Comparison of ENCODE assay signal across 25 cellular contexts in the genomic region with DNA sequence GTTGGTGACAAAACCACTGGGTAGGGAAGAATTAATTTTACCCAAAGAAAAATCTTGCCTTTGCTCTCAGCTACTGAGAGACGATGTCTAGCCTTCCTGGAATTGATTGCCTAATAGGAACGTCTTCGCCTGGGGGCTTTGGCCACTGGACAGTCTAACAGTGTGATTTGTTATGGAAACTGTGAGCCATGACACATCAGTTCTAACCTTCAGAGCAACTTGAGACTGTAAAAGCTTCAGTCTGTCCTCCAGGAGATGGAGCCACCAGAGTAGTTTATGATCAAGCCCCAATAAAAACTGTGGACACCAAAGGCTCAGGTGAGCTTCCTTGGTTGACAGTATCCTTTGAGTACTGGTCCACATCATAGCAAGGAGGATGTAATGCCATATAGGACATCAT.
DNase-seq lines count a peak whose midpoint lies in the region; ATAC-seq, FAIRE-seq and TF ChIP-seq lines count a peak whose summit lies in the region.
"Had no signal": no experiment of that assay in that cellular context is flagged by ENCODE, and none has a peak within 500 bp of the region (broad histone marks: within the 10 kb centered on the region; RNA-seq: fewer than 3 reads in every experiment).

No MANE protein-coding gene starts in this region.

- H3K9me3 ChIP-seq in liver (ENCODE audit: control insufficient read depth in 4 of 4, low read length in 3 of 4) (no peaks in the 10 kb centered on the region), HepG2 (ENCODE audit: low read length) (no peaks in the 10 kb centered on the region), hepatocyte (ENCODE audit: low read depth) (no peaks in the 10 kb centered on the region)
- H3K9me3 ChIP-seq: A549, ovary, right atrium auricular region, tibial artery had no signal

- no peaks in the 10 kb centered on the region for H4K20me1 ChIP-seq in HepG2 (ENCODE audit: insufficient read depth, low read length)
- no peaks in the 10 kb centered on the region for H4K20me1 ChIP-seq in hepatocyte (ENCODE audit: insufficient read depth, poor library complexity, severe bottlenecking)

- H3K27me3 ChIP-seq in liver (ENCODE audit: control insufficient read depth in 4 of 4, insufficient read depth in 4 of 4, low read length in 3 of 4) (no peaks in the 10 kb centered on the region), HepG2 (ENCODE audit: control insufficient read depth in 1 of 2, insufficient read depth in 2 of 2, low read length in 2 of 2) (no peaks in the 10 kb centered on the region), hepatocyte (no peaks in the 10 kb centered on the region)
- H3K27me3 ChIP-seq: ovary, right atrium auricular region, tibial artery had no signal

- in situ Hi-C loops in HepG2 (cut with HindIII; ENCODE audit: extremely low pct_ligation_motif_present, low pct_unique_long_range_greater_than_20kb) = no loop called here
- in situ Hi-C loops in SK-MEL-5 (cut with HindIII; ENCODE audit: low pct_unique_long_range_greater_than_20kb, low sequenced_read_pairs) = no loop called here

- no peaks in the 10 kb centered on the region for H3K9me2 ChIP-seq in hepatocyte (replicated peaks; ENCODE audit: insufficient read depth)

- H3K36me3 ChIP-seq in liver (ENCODE audit: control insufficient read depth in 4 of 4, insufficient read depth in 3 of 4, low read depth in 1 of 4, low read length in 3 of 4) (no peaks in the 10 kb centered on the region), HepG2 (replicated peaks in 1 of 2; ENCODE audit: control insufficient read depth in 1 of 2, insufficient read depth in 2 of 2, low read length in 2 of 2) (no peaks in the 10 kb centered on the region), hepatocyte (replicated peaks; ENCODE audit: insufficient read depth, low read depth) (no peaks in the 10 kb centered on the region)
- H3K36me3 ChIP-seq: ovary, right atrium auricular region, tibial artery had no signal

- TF ChIP-seq RAD21 in liver (IDR thresholded peaks at IDR 0.05) = peak; percentile 51 to 72
- TF ChIP-seq RAD21 in HepG2 (CRISPR knock-in tag; IDR thresholded peaks at IDR 0.05) = no peak

- H3K4me3 ChIP-seq in liver (ENCODE audit: low read depth in 1 of 3, low read length in 3 of 3) (no peak overlapping the region), HepG2 (replicated peaks in 1 of 3; ENCODE audit: insufficient read depth in 1 of 3, low read depth in 2 of 3, low read length in 3 of 3) (no peak overlapping the region), fibroblast of pulmonary artery (replicated peaks; ENCODE audit: low read depth, low read length) (no peak overlapping the region), hepatocyte (no peak overlapping the region)
- H3K4me3 ChIP-seq: A549, ovary, right atrium auricular region, tibial artery had no signal

- H3K27ac ChIP-seq in liver (ENCODE audit: low read depth in 1 of 2, low read length in 2 of 2) (no peak overlapping the region), HepG2 (ENCODE audit: extremely low read length, insufficient read depth, low read length) (no peak overlapping the region), hepatocyte (no peak overlapping the region)
- H3K27ac ChIP-seq: A549, ovary, right atrium auricular region, tibial artery had no signal

- no peak overlapping the region for H3K4me2 ChIP-seq in HepG2 (ENCODE audit: low read depth, low read length)
- no peak overlapping the region for H3K4me2 ChIP-seq in hepatocyte
- H3K4me2 ChIP-seq: A549 had no signal

- H3K9ac ChIP-seq in liver (ENCODE audit: low read depth in 1 of 2, low read length in 2 of 2) (no peak overlapping the region), HepG2 (ENCODE audit: insufficient read depth, low read depth, low read length) (no peak overlapping the region)

- CTCF ChIA-PET in HepG2 (lab: Yijun Ruan, JAX; ENCODE audit: low intra/inter-chr PET ratio, low total read pairs) = no interaction called here
- CTCF ChIA-PET in GM10248 (lab: Yijun Ruan, JAX) = interaction anchor here (3.0 kb wide), 1 partner anchor 12 kb away, joined by 8 read pairs; no protein-coding TSS in a partner anchor

- TF ChIP-seq POLR2A in HepG2 (IDR thresholded peaks at IDR 0.05; ENCODE audit: insufficient read depth in 1 of 2, low read depth in 2 of 2, low read length in 2 of 2) = no peak

- no peaks in the 10 kb centered on the region for H3K79me2 ChIP-seq in HepG2 (ENCODE audit: insufficient read depth, low read length)
- no peaks in the 10 kb centered on the region for H3K79me2 ChIP-seq in hepatocyte

- H2AFZ ChIP-seq in HepG2 (ENCODE audit: low read length) (no peak overlapping the region), hepatocyte (no peak overlapping the region)

- POLR2A ChIA-PET in HepG2 (lab: Yijun Ruan, JAX) (no interaction called here), GM10248 (lab: Yijun Ruan, JAX) (no interaction called here)

- FAIRE-seq in HepG2 (lab: Jason Lieb, UNC) = no peak
- FAIRE-seq: A549, G401.6, H54 had no signal

- DNase-seq in HepG2 (ENCODE audit: low spot score) (no peak), SK-MEL-5 (ENCODE audit: low read depth, low spot score) (peak; percentile 15), fibroblast of pulmonary artery (ENCODE audit: low read depth) (peak; percentile 7), hepatocyte (ENCODE audit: low spot score) (no peak), NOMO-1 (lab: John Stamatoyannopoulos, UW; ENCODE audit: unreplicated experiment in 2 of 2) (no peak), GM10248 (ENCODE audit: extremely low spot score) (no peak), epidermal melanocyte (ENCODE audit: insufficient read length, low spot score) (no peak)
- DNase-seq: activated naive CD4-positive, alpha-beta T cell; activated T-cell treated with anti-CD3 and anti-CD28 coated beads, Interleukin-2, amount 50 U/mL, for 4 hours; amniotic stem cell; C1 segment of cervical spinal cord; kidney glomerular epithelial cell; naive thymus-derived CD8-positive, alpha-beta T cell; NCI-H187; ovary; SHP77; stimulated activated CD4-positive, alpha-beta T cell treated with anti-CD3 and anti-CD28 coated beads, Interleukin-12 subunit alpha, Interleukin-12 subunit beta, amount 100 ng/mL, for 4 hours; stimulated activated naive CD8-positive, alpha-beta T cell treated with anti-CD3 and anti-CD28 coated beads, Interleukin-15, amount 100 ng/mL, for 72 hours; SW 1271; tibial artery had no signal

- TF ChIP-seq CTCF in liver (IDR thresholded peaks at IDR 0.05; ENCODE audit: low read depth, low read length, missing input control) = peak; percentile 15
- TF ChIP-seq CTCF in HepG2 (CRISPR knock-in tag; IDR thresholded peaks at IDR 0.05) = no peak
- TF ChIP-seq CTCF in fibroblast of pulmonary artery (IDR thresholded peaks at IDR 0.05; ENCODE audit: low read length, missing control alignments) = no peak
- TF ChIP-seq CTCF in hepatocyte (IDR thresholded peaks at IDR 0.05; ENCODE audit: poor library complexity) = no peak
- TF ChIP-seq CTCF in GM10248 (IDR thresholded peaks at IDR 0.05; ENCODE audit: control extremely low read depth, extremely low read depth, low read depth, missing control alignments) = no peak

- no peak for TF ChIP-seq EP300 in HepG2 (IDR thresholded peaks at IDR 0.05; ENCODE audit: low read depth in 2 of 2, low read length in 2 of 2)
- TF ChIP-seq EP300 in HepG2 (CRISPR knock-in tag; IDR thresholded peaks at IDR 0.05; ENCODE audit: borderline replicate concordance) = no peak

- no TSS peak for BruUV-seq in HepG2 (replicated peaks; lab: Mats Ljungman, UMichigan)

- no peak for ATAC-seq in HepG2
- ATAC-seq: A549; activated T-cell treated with anti-CD3 and anti-CD28 coated beads, Interleukin-2, amount 50 U/mL, for 4 hours; naive thymus-derived CD8-positive, alpha-beta T cell; stimulated activated naive CD8-positive, alpha-beta T cell treated with anti-CD3 and anti-CD28 coated beads, Interleukin-15, amount 100 ng/mL, for 72 hours had no signal

- WGBS in liver = 85% methylated on average over 3 of the region's 3 CpGs
- WGBS in HepG2 (ENCODE audit: low lambda C conversion rate) = 0% methylated on average over 3 of the region's 3 CpGs
- WGBS in hepatocyte (ENCODE audit: low lambda C conversion rate, missing lambda C conversion rate) = 94% methylated on average over 3 of the region's 3 CpGs

- no peaks in the 10 kb centered on the region for H3K4me1 ChIP-seq in liver (ENCODE audit: control insufficient read depth in 4 of 4, insufficient read depth in 4 of 4, low read length in 3 of 4)
- H3K4me1 ChIP-seq in HepG2 (ENCODE audit: insufficient read depth, low read length) = no peaks in the 10 kb centered on the region
- H3K4me1 ChIP-seq in hepatocyte (ENCODE audit: insufficient read depth) = no peaks in the 10 kb centered on the region
- H3K4me1 ChIP-seq: A549, right atrium auricular region had no signal

- intact Hi-C loops in HepG2 (cut with micrococcal nuclease; ENCODE audit: unreplicated experiment) = no loop called here

TF ChIP-seq in liver, 16 proteins besides CTCF, POLR2A, EP300 and RAD21:
- TF ChIP-seq GABPA (IDR thresholded peaks at IDR 0.05 in 1 of 2, conservative IDR thresholded peaks at IDR 0.05 in 1 of 2) (no peak), RXRA (IDR thresholded peaks at IDR 0.05) (no peak), JUND (IDR thresholded peaks at IDR 0.05) (no peak), SP1 (IDR thresholded peaks at IDR 0.05) (no peak), EGR1 (IDR thresholded peaks at IDR 0.05; ENCODE audit: low read depth in 2 of 2) (no peak)
- TF ChIP-seq, protein P1, sequence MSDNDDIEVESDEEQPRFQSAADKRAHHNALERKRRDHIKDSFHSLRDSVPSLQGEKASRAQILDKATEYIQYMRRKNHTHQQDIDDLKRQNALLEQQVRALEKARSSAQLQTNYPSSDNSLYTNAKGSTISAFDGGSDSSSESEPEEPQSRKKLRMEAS (IDR thresholded peaks at IDR 0.05) = no peak

TF ChIP-seq in HepG2, 621 proteins besides CTCF, POLR2A, EP300 and RAD21 (continues in another document):
- TF ChIP-seq ZBTB3 (CRISPR knock-in tag; IDR thresholded peaks at IDR 0.05; ENCODE audit: borderline replicate concordance, low read depth) (no peak), ZNF557 (CRISPR knock-in tag; IDR thresholded peaks at IDR 0.05) (no peak), ZMAT3 (CRISPR knock-in tag; conservative IDR thresholded peaks at IDR 0.05) (no peak)
- TF ChIP-seq, protein P2, sequence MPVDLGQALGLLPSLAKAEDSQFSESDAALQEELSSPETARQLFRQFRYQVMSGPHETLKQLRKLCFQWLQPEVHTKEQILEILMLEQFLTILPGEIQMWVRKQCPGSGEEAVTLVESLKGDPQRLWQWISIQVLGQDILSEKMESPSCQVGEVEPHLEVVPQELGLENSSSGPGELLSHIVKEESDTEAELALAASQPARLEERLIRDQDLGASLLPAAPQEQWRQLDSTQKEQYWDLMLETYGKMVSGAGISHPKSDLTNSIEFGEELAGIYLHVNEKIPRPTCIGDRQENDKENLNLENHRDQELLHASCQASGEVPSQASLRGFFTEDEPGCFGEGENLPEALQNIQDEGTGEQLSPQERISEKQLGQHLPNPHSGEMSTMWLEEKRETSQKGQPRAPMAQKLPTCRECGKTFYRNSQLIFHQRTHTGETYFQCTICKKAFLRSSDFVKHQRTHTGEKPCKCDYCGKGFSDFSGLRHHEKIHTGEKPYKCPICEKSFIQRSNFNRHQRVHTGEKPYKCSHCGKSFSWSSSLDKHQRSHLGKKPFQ (CRISPR knock-in tag; IDR thresholded peaks at IDR 0.05; ENCODE audit: insufficient replicate concordance) = no peak

Comparison
In these comparisons a context has a peak if more than half of its experiments do, and no peak if none do; other contexts are left out.
1. DNase-seq: peak in SK-MEL-5 (single experiment) and fibroblast of pulmonary artery (single experiment); none in HepG2 (single experiment), hepatocyte (single experiment), NOMO-1 (0 of 2), GM10248 (single experiment) and epidermal melanocyte (single experiment).